In genomic region chrX:30309139-30309571, GRCh38 we compare ENCODE assay signal across 11 cellular contexts. TPM values are rescaled to one million over a fixed set of nuclear protein-coding genes. Genes with fewer than 3 reads are reported as not detected.
DNase-seq lines count a peak whose midpoint lies in the region; ATAC-seq, FAIRE-seq and TF ChIP-seq lines count a peak whose summit lies in the region.
"Had no signal": no experiment of that assay in that cellular context is flagged by ENCODE, and none has a peak within 500 bp of the region (broad histone marks: within the 10 kb centered on the region; RNA-seq: fewer than 3 reads in every experiment).

Gene NR0B1, minus strand, starts transcription at chrX:30309390. Its CDS starts 27 bp downstream, at chrX:30309363.

- no peaks in the 10 kb centered on the region for H3K36me3 ChIP-seq in kidney epithelial cell (ENCODE audit: control insufficient read depth, insufficient read depth, low read length)

- TF ChIP-seq CTCF in A549 (IDR thresholded peaks at IDR 0.05) (no peak), HFF-Myc (IDR thresholded peaks at IDR 0.05; ENCODE audit: low read depth, low read length, missing control alignments) (no peak), brain (conservative IDR thresholded peaks at IDR 0.05) (no peak), kidney epithelial cell (IDR thresholded peaks at IDR 0.05; ENCODE audit: insufficient read depth, low read length, poor library complexity, severe bottlenecking) (no peak), GM20000 (IDR thresholded peaks at IDR 0.05; ENCODE audit: extremely low read depth, missing control alignments) (no peak)

- peaks cover 41% of the 10 kb centered on the region for H3K27me3 Mint-ChIP-seq in brain
- peaks cover 6 to 23% of the 10 kb centered on the region in 2 donors for H3K27me3 Mint-ChIP-seq in T-cell

- H3K4me3 Mint-ChIP-seq in brain (peak within 1 kb of the TSS; percentile 57 to 80 (median 76)), T-cell (no peak within 1 kb of the TSS)
- H3K4me3 Mint-ChIP-seq: CD8-positive, alpha-beta T cell had no signal

- WGBS in A549 (ENCODE audit: missing lambda C conversion rate), result 0% methylated on average over 5 of the region's 46 CpGs

- DNase-seq in A549 (ENCODE audit: low read depth in 1 of 2, low spot score in 1 of 2) (peak; percentile 46 to 79), HFF-Myc (ENCODE audit: extremely low read depth, low read depth) (no peak), kidney epithelial cell (ENCODE audit: low read depth) (no peak), GM20000 (ENCODE audit: low spot score) (no peak), T-cell (no peak)
- DNase-seq: CD8-positive, alpha-beta T cell; NCI-H2171 had no signal

- H3K27me3 ChIP-seq in kidney epithelial cell (ENCODE audit: control insufficient read depth, insufficient read depth, low read length), result peaks cover 9% of the 10 kb centered on the region

- H3K9me3 Mint-ChIP-seq in brain, result no peaks in the 10 kb centered on the region
- H3K9me3 Mint-ChIP-seq in T-cell, result no peaks in the 10 kb centered on the region
- H3K9me3 Mint-ChIP-seq: CD8-positive, alpha-beta T cell had no signal

- no peak for TF ChIP-seq RAD21 in A549 (conservative IDR thresholded peaks at IDR 0.05 in 1 of 2, IDR thresholded peaks at IDR 0.05 in 1 of 2)

- peak within 1 kb of the TSS; percentile 76 for H3K4me2 ChIP-seq in A549

- CTCF ChIA-PET in A549 (lab: Yijun Ruan, JAX), result interaction anchor here (1.1 to 2.2 kb wide), 10 partner anchors 9 to 181 kb away, joined by 3 to 17 read pairs (median 8); no protein-coding TSS in a partner anchor
- CTCF ChIA-PET in T-cell (lab: Charles Lee), result no interaction called here

- H3K27ac Mint-ChIP-seq in brain, result no peak within 1 kb of the TSS
- H3K27ac Mint-ChIP-seq in T-cell, result no peak within 1 kb of the TSS
- H3K27ac Mint-ChIP-seq: CD8-positive, alpha-beta T cell had no signal

- H3K27ac ChIP-seq in A549, result peak within 1 kb of the TSS; percentile 88 to 97

- H3K4me1 Mint-ChIP-seq in brain (no peaks in the 10 kb centered on the region), T-cell (no peaks in the 10 kb centered on the region)

- no peaks in the 10 kb centered on the region for H3K36me3 Mint-ChIP-seq in brain
- H3K36me3 Mint-ChIP-seq in T-cell, result no peaks in the 10 kb centered on the region
- H3K36me3 Mint-ChIP-seq: CD8-positive, alpha-beta T cell had no signal

- no peak for FAIRE-seq in A549 (lab: Jason Lieb, UNC)

- peaks cover 17% of the 10 kb centered on the region for H3K4me1 ChIP-seq in A549

- POLR2A ChIA-PET in A549 (lab: Yijun Ruan, JAX), result interaction anchor here (1.7 kb wide), 1 partner anchor 26 kb away, joined by 6 read pairs; no protein-coding TSS in a partner anchor
- POLR2A ChIA-PET in T-cell (lab: Charles Lee), result no interaction called here

- peak; percentile 79 to 85 for ATAC-seq in A549
- ATAC-seq in GM18858 (IDR thresholded peaks at IDR 0.05; ENCODE audit: unreplicated experiment), result no peak
- ATAC-seq in T-cell (replicated peaks in 1 of 4), result no peak
- no peak for ATAC-seq in HG03565 (IDR thresholded peaks at IDR 0.05; ENCODE audit: unreplicated experiment)
- ATAC-seq: CD8-positive, alpha-beta T cell had no signal

- no peaks in the 10 kb centered on the region for H3K9me3 ChIP-seq in A549

- TF ChIP-seq EP300 in A549 (IDR thresholded peaks at IDR 0.05), result no peak

- H3K4me3 ChIP-seq in A549 (peak within 1 kb of the TSS; percentile 83), HFF-Myc (replicated peaks; ENCODE audit: low read depth, low read length) (peak within 1 kb of the TSS; percentile 44), kidney epithelial cell (ENCODE audit: low read depth, low read length) (peak within 1 kb of the TSS; percentile 37)

- TF ChIP-seq POLR2A in A549 (IDR thresholded peaks at IDR 0.05; ENCODE audit: low read length), result peak; percentile 98

TF ChIP-seq in A549, 52 proteins besides CTCF, POLR2A, EP300 and RAD21 (continues in another document):
- TF ChIP-seq CHD4 (IDR thresholded peaks at IDR 0.05; ENCODE audit: borderline replicate concordance) (no peak), JUNB (IDR thresholded peaks at IDR 0.05) (no peak), NFE2L2 (conservative IDR thresholded peaks at IDR 0.05; ENCODE audit: low read length) (no peak), PHF8 (IDR thresholded peaks at IDR 0.05; ENCODE audit: borderline replicate concordance, low read depth) (peak; percentile 61; the same call in 1 of the 2 replicates), EHF (CRISPR knock-in tag; IDR thresholded peaks at IDR 0.05) (no peak), HOXA7 (CRISPR knock-in tag; IDR thresholded peaks at IDR 0.05) (no peak), JUN (IDR thresholded peaks at IDR 0.05) (peak; percentile 26 to 70; a peak in 3 of 5 replicates), HDAC2 (IDR thresholded peaks at IDR 0.05) (no peak), CBX2 (IDR thresholded peaks at IDR 0.05; ENCODE audit: borderline replicate concordance, low read depth) (no peak), ZFP36 (IDR thresholded peaks at IDR 0.05; ENCODE audit: borderline replicate concordance, partially characterized antibody) (no peak), ZC3H11A (IDR thresholded peaks at IDR 0.05) (no peak), REST (IDR thresholded peaks at IDR 0.05) (no peak), E2F6 (IDR thresholded peaks at IDR 0.05; ENCODE audit: borderline replicate concordance, low read depth) (peak; percentile 30; the same call in 1 of the 2 replicates), ATOH8 (CRISPR knock-in tag; IDR thresholded peaks at IDR 0.05; ENCODE audit: low read depth) (no peak), HOXB5 (CRISPR knock-in tag; IDR thresholded peaks at IDR 0.05) (no peak), RCOR1 (IDR thresholded peaks at IDR 0.05; ENCODE audit: low read depth, low read length) (no peak), PBX3 (IDR thresholded peaks at IDR 0.05) (no peak), NPAS2 (CRISPR knock-in tag; IDR thresholded peaks at IDR 0.05; ENCODE audit: borderline replicate concordance) (no peak), MAFK (IDR thresholded peaks at IDR 0.05; ENCODE audit: partially characterized antibody) (no peak), FOSL2 (IDR thresholded peaks at IDR 0.05) (no peak), FOSL2 (CRISPR knock-in tag; IDR thresholded peaks at IDR 0.05) (no peak), KDM1A (IDR thresholded peaks at IDR 0.05; ENCODE audit: low read depth) (no peak), TP53 (CRISPR knock-in tag; IDR thresholded peaks at IDR 0.05) (no peak), SMC3 (IDR thresholded peaks at IDR 0.05) (no peak), CEBPB (IDR thresholded peaks at IDR 0.05) (no peak)

RNA-seq across cellular contexts. Expression of gene NR0B1, which starts in this region (rescaled TPM):
- 26.6 and 30.0 TPM in 2 replicates for polyA plus RNA-seq in A549 (2011; rRNA removed)
- polyA plus RNA-seq in A549 (2012; cell fraction: cytosol; rRNA removed), result 59.8 and 85.9 TPM in 2 replicates
- polyA plus RNA-seq in A549 (2012; cell fraction: nucleus; rRNA removed), result 62.5 and 105 TPM in 2 replicates
- polyA plus RNA-seq in A549 (2017; fragmentation: RNase III; extraction: RNeasy Plus Mini Kit Qiagen cat#74134 plus additional on column Dnase treatment), result 17.9 to 21.1 TPM (median 19.5 TPM) in 3 replicates
- 16.8 and 16.9 TPM in 2 replicates for polyA minus RNA-seq in A549 (2011; rRNA and poly(A)+ RNA removed)
- polyA plus RNA-seq in brain (ENCODE audit: insufficient read depth, low read depth, low replicate concordance), result 5.8 TPM
- total RNA-seq in kidney epithelial cell, result 0.41 and 1.6 TPM in 2 replicates
- not detected for total RNA-seq in T-cell
- total RNA-seq: CD8-positive, alpha-beta T cell; lower leg skin had no signal

Comparison
In these comparisons a context has a peak if more than half of its experiments do, and no peak if none do; other contexts are left out.
1. ATAC-seq: peak in A549 (2 of 2); none in GM18858 (single experiment), T-cell (0 of 4) and HG03565 (single experiment).
2. DNase-seq: peak in A549 (2 of 2); none in HFF-Myc (single experiment), kidney epithelial cell (single experiment), GM20000 (single experiment) and T-cell (0 of 34).
3. H3K4me3 Mint-ChIP-seq: peak in brain (5 of 5); none in T-cell (0 of 3).
4. Peak in every context shown above with its lines, with median percentiles within 50 percentile points of each other: H3K4me3 ChIP-seq.